26 cellular contexts compared by ENCODE assay signal in genomic region chr11:82326853-82327252, GRCh38.
A peak's percentile ranks its signal among the peaks of the same experiment; 100 is the strongest.
DNase-seq lines count a peak whose midpoint lies in the region; ATAC-seq, FAIRE-seq and TF ChIP-seq lines count a peak whose summit lies in the region.
"Had no signal": no experiment of that assay in that cellular context is flagged by ENCODE, and none has a peak within 500 bp of the region (broad histone marks: within the 10 kb centered on the region; RNA-seq: fewer than 3 reads in every experiment).

No MANE protein-coding gene starts in this region.

- H3K79me2 ChIP-seq in OCI-LY3 (ENCODE audit: low read length): no peaks in the 10 kb centered on the region

- H3K27ac Mint-ChIP-seq in stimulated activated effector memory CD8-positive, alpha-beta T cell treated with anti-CD3 and anti-CD28 coated beads, Interleukin-12 subunit alpha, Interleukin-12 subunit beta, amount 100 ng/mL, for 72 hours: no peak overlapping the region
- H3K27ac Mint-ChIP-seq: B cell; CD4-positive, alpha-beta T cell; CD8-positive, alpha-beta T cell had no signal

- H3K4me2 ChIP-seq in OCI-LY3 (ENCODE audit: low read length): no peak overlapping the region
- H3K4me2 ChIP-seq: BLaER1 treated with 17β-estradiol and CSF1 and Interleukin-3, amounts not matched to agents 10 nM and 100 nM had no signal

- no peak for FAIRE-seq in kidney (lab: Jason Lieb, UNC)
- FAIRE-seq: A204.1, D721Med, G401.6, GM12878, GM12892, GM18507 had no signal

- H2AFZ ChIP-seq in OCI-LY3 (ENCODE audit: low read depth, low read length): 0 out of 2 replicates have a peak overlapping the region, but pooled peaks have one; percentile 1

- H3K36me3 ChIP-seq in GM06990 (ENCODE audit: control insufficient read depth, insufficient read depth, low read length): no peaks in the 10 kb centered on the region
- H3K36me3 ChIP-seq in OCI-LY3 (replicated peaks; ENCODE audit: low read depth, low read length): no peaks in the 10 kb centered on the region
- H3K36me3 ChIP-seq in kidney (ENCODE audit: control insufficient read depth in 1 of 2, insufficient read depth in 2 of 2, low read length in 2 of 2): no peaks in the 10 kb centered on the region
- H3K36me3 ChIP-seq: BLaER1 treated with 17β-estradiol and CSF1 and Interleukin-3, amounts not matched to agents 10 nM and 100 nM had no signal

- ATAC-seq in stimulated activated effector memory CD8-positive, alpha-beta T cell treated with anti-CD3 and anti-CD28 coated beads, Interleukin-12 subunit alpha, Interleukin-12 subunit beta, amount 100 ng/mL, for 72 hours: peak; percentile 43
- ATAC-seq in HG03342 (IDR thresholded peaks at IDR 0.05; ENCODE audit: unreplicated experiment): no peak
- ATAC-seq: CD8-positive, alpha-beta T cell; GM12878 had no signal

- H3K9me3 ChIP-seq in OCI-LY3 (ENCODE audit: insufficient read depth, low read length): no peaks in the 10 kb centered on the region
- H3K9me3 ChIP-seq in kidney (ENCODE audit: control insufficient read depth in 1 of 2, low read length in 2 of 2): no peaks in the 10 kb centered on the region
- H3K9me3 ChIP-seq: BLaER1 treated with 17β-estradiol and CSF1 and Interleukin-3, amounts not matched to agents 10 nM and 100 nM; Caco-2 had no signal

- H3K27me3 ChIP-seq in GM06990 (replicated peaks; ENCODE audit: control insufficient read depth, insufficient read depth, low read length) (no peaks in the 10 kb centered on the region), OCI-LY3 (ENCODE audit: low read depth, low read length) (no peaks in the 10 kb centered on the region)
- H3K27me3 ChIP-seq: BLaER1 treated with 17β-estradiol and CSF1 and Interleukin-3, amounts not matched to agents 10 nM and 100 nM had no signal

- H3K36me3 Mint-ChIP-seq in stimulated activated effector memory CD8-positive, alpha-beta T cell treated with anti-CD3 and anti-CD28 coated beads, Interleukin-12 subunit alpha, Interleukin-12 subunit beta, amount 100 ng/mL, for 72 hours: no peaks in the 10 kb centered on the region
- H3K36me3 Mint-ChIP-seq: CD8-positive, alpha-beta T cell had no signal

- H3K27ac ChIP-seq in OCI-LY3 (ENCODE audit: low read length) (no peak overlapping the region), kidney (ENCODE audit: low read depth in 2 of 2, low read length in 2 of 2) (no peak overlapping the region)
- H3K27ac ChIP-seq: BLaER1 treated with 17β-estradiol and CSF1 and Interleukin-3, amounts not matched to agents 10 nM and 100 nM; C4-2B had no signal

- peak; percentile 1 for DNase-seq in GM06990 (ENCODE audit: extremely low read depth, insufficient read length)
- DNase-seq in kidney: peak; percentile 56
- no peak for DNase-seq in stimulated activated effector memory CD8-positive, alpha-beta T cell treated with anti-CD3 and anti-CD28 coated beads, Interleukin-12 subunit alpha, Interleukin-12 subunit beta, amount 100 ng/mL, for 72 hours (ENCODE audit: low spot score in 2 of 2)
- DNase-seq in AG08395 (ENCODE audit: low spot score): no peak
- DNase-seq in stimulated activated CD4-positive, alpha-beta T cell treated with anti-CD3 and anti-CD28 coated beads, Interleukin-12 subunit alpha, Interleukin-12 subunit beta, amount 100 ng/mL, for 4 hours: no peak
- DNase-seq in activated effector memory CD4-positive, alpha-beta T cell treated with Interleukin-2 at 50 U/mL for 16 hours: no peak
- DNase-seq: 8988T; ACHN; AML-193; Caco-2; Calu3; CD4-positive, alpha-beta T cell; CD8-positive, alpha-beta T cell; DMS79 treated with DMSO at 0.1 percent for 48 hours; GF-D8 had no signal

- TF ChIP-seq CTCF in GM06990 (IDR thresholded peaks at IDR 0.05; ENCODE audit: insufficient read depth, low read length, poor library complexity, severe bottlenecking) (no peak), OCI-LY3 (IDR thresholded peaks at IDR 0.05; ENCODE audit: low read depth, low read length) (no peak), kidney (IDR thresholded peaks at IDR 0.05; ENCODE audit: borderline replicate concordance, extremely low read depth, insufficient read depth) (no peak)

- H3K4me1 ChIP-seq in OCI-LY3 (ENCODE audit: low read length): no peaks in the 10 kb centered on the region
- no peaks in the 10 kb centered on the region for H3K4me1 ChIP-seq in kidney (ENCODE audit: control insufficient read depth in 1 of 2, insufficient read depth in 1 of 2, low read depth in 1 of 2, low read length in 2 of 2)
- H3K4me1 ChIP-seq: BLaER1 treated with 17β-estradiol and CSF1 and Interleukin-3, amounts not matched to agents 10 nM and 100 nM; Caco-2 had no signal

- intact Hi-C loops in kidney (cut with DNase I): no loop called here

- no peaks in the 10 kb centered on the region for H3K4me1 Mint-ChIP-seq in stimulated activated effector memory CD8-positive, alpha-beta T cell treated with anti-CD3 and anti-CD28 coated beads, Interleukin-12 subunit alpha, Interleukin-12 subunit beta, amount 100 ng/mL, for 72 hours
- H3K4me1 Mint-ChIP-seq: B cell had no signal

- H3K9ac ChIP-seq in OCI-LY3 (ENCODE audit: low read length) (no peak overlapping the region), kidney (ENCODE audit: low read length in 2 of 2) (no peak overlapping the region)
- H3K9ac ChIP-seq: BLaER1 treated with 17β-estradiol and CSF1 and Interleukin-3, amounts not matched to agents 10 nM and 100 nM had no signal

- no peak overlapping the region for H3K4me3 ChIP-seq in GM06990 (replicated peaks; ENCODE audit: low read depth, low read length)
- no peak overlapping the region for H3K4me3 ChIP-seq in OCI-LY3 (ENCODE audit: low read length)
- no peak overlapping the region for H3K4me3 ChIP-seq in kidney (ENCODE audit: low read length in 2 of 2)
- H3K4me3 ChIP-seq: BLaER1 treated with 17β-estradiol and CSF1 and Interleukin-3, amounts not matched to agents 10 nM and 100 nM; GM12878 had no signal

- H3K9me3 Mint-ChIP-seq in stimulated activated effector memory CD8-positive, alpha-beta T cell treated with anti-CD3 and anti-CD28 coated beads, Interleukin-12 subunit alpha, Interleukin-12 subunit beta, amount 100 ng/mL, for 72 hours: peaks cover 8% of the 10 kb centered on the region
- H3K9me3 Mint-ChIP-seq: CD4-positive, alpha-beta T cell; CD8-positive, alpha-beta T cell had no signal

- no peaks in the 10 kb centered on the region for H4K20me1 ChIP-seq in OCI-LY3 (ENCODE audit: insufficient read depth, low read length)
- H4K20me1 ChIP-seq: BLaER1 treated with 17β-estradiol and CSF1 and Interleukin-3, amounts not matched to agents 10 nM and 100 nM had no signal

- no peak overlapping the region for H3K4me3 Mint-ChIP-seq in stimulated activated effector memory CD8-positive, alpha-beta T cell treated with anti-CD3 and anti-CD28 coated beads, Interleukin-12 subunit alpha, Interleukin-12 subunit beta, amount 100 ng/mL, for 72 hours
- H3K4me3 Mint-ChIP-seq: B cell; CD4-positive, alpha-beta T cell; CD8-positive, alpha-beta T cell had no signal

Comparison
In these comparisons a context has a peak if more than half of its experiments do, and no peak if none do; other contexts are left out.
1. DNase-seq: peak in GM06990 (single experiment) and kidney (single experiment); none in stimulated activated effector memory CD8-positive, alpha-beta T cell treated with anti-CD3 and anti-CD28 coated beads, Interleukin-12 subunit alpha, Interleukin-12 subunit beta, amount 100 ng/mL, for 72 hours (0 of 2), AG08395 (single experiment), stimulated activated CD4-positive, alpha-beta T cell treated with anti-CD3 and anti-CD28 coated beads, Interleukin-12 subunit alpha, Interleukin-12 subunit beta, amount 100 ng/mL, for 4 hours (single experiment) and activated effector memory CD4-positive, alpha-beta T cell treated with Interleukin-2 at 50 U/mL for 16 hours (single experiment).